ENCODE assay signal across 9 cellular contexts in the genomic region with DNA sequence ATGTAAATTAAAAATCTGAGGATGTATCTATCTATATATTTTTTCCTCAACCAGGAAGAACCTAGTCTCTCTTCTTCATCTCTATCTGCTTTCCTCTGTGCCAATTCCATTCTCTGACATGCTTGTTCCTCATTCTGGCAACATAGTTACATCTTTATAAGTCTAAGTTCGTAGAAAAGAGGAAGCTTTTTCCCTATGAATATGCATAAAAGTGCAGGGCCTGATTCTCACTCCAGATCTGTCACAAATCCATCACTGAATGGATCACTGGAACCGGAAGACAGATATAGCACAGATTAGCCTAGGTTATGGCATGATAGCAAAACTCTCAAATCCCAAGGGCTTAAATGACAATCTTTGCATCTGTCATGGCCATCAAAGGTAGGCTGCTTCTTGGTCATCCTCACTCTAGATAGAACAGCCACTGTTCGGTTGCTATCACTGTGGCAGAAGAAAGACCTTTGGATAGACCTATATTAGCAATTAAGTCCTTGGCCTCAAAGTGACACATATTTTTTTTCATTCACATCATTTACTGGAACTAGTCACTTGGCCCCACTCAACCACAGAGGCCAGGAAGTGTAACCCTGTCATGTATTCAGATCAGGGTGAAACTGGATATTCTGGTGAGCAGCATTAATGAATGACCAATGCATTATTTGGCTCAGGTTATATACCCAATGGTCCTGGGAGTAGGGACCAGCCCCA. TPM values are rescaled to one million over a fixed set of nuclear protein-coding genes. Genes with fewer than 3 reads are reported as not detected.
A peak's percentile ranks its signal among the peaks of the same experiment; 100 is the strongest.
DNase-seq lines count a peak whose midpoint lies in the region; ATAC-seq lines count a peak whose summit lies in the region.
"Had no signal": no experiment of that assay in that cellular context is flagged by ENCODE, and none has a peak within 500 bp of the region (broad histone marks: within the 10 kb centered on the region; RNA-seq: fewer than 3 reads in every experiment).

No MANE protein-coding gene starts in this region.

- H3K27me3 Mint-ChIP-seq in activated T-cell treated with anti-CD3 and anti-CD28 coated beads, Interleukin-2, amount 50 U/mL, for 72 hours (ENCODE audit: low read depth), result peaks cover 11% of the 10 kb centered on the region
- no peaks in the 10 kb centered on the region for H3K27me3 Mint-ChIP-seq in stimulated activated naive B cell treated with anti-CD40 and anti-IgM and Interleukin-4, amounts not matched to agents 10 μg/mL and 1 μg/mL and 100 μg/mL, for 72 hours

- H3K27ac Mint-ChIP-seq in activated T-cell treated with anti-CD3 and anti-CD28 coated beads, Interleukin-2, amount 50 U/mL, for 72 hours, result peak overlapping the region; percentile 90
- peak overlapping the region; percentile 61 for H3K27ac Mint-ChIP-seq in stimulated activated naive B cell treated with anti-CD40 and anti-IgM and Interleukin-4, amounts not matched to agents 10 μg/mL and 1 μg/mL and 100 μg/mL, for 72 hours

- H3K4me1 Mint-ChIP-seq in activated T-cell treated with anti-CD3 and anti-CD28 coated beads, Interleukin-2, amount 50 U/mL, for 72 hours (ENCODE audit: low read depth), result peaks cover 25% of the 10 kb centered on the region
- peaks cover 24 to 39% of the 10 kb centered on the region in 2 donors for H3K4me1 Mint-ChIP-seq in stimulated activated naive B cell treated with anti-CD40 and anti-IgM and Interleukin-4, amounts not matched to agents 10 μg/mL and 1 μg/mL and 100 μg/mL, for 72 hours

- no peak for DNase-seq in activated T-cell treated with anti-CD3 and anti-CD28 coated beads, Interleukin-2, amount 50 U/mL, for 72 hours
- no peak for DNase-seq in activated T-cell treated with anti-CD3 and anti-CD28 coated beads for 4 hours
- peak; percentile 92 for DNase-seq in NOMO-1 treated with DMSO at 0.1 percent for 48 hours (lab: John Stamatoyannopoulos, UW; ENCODE audit: unreplicated experiment)
- DNase-seq in stimulated activated naive B cell treated with anti-CD40 and anti-IgM and Interleukin-4, amounts not matched to agents 10 μg/mL and 1 μg/mL and 100 μg/mL, for 72 hours, result no peak
- DNase-seq in left colon, result no peak
- no peak for DNase-seq in NCI-H1048 (lab: John Stamatoyannopoulos, UW)
- no peak for DNase-seq in NCI-H2029 (lab: John Stamatoyannopoulos, UW)

- H3K9me3 Mint-ChIP-seq in activated T-cell treated with anti-CD3 and anti-CD28 coated beads, Interleukin-2, amount 50 U/mL, for 72 hours, result peaks cover 6 to 9% of the 10 kb centered on the region in 2 donors
- peaks cover 1 to 4% of the 10 kb centered on the region in 2 donors for H3K9me3 Mint-ChIP-seq in stimulated activated naive B cell treated with anti-CD40 and anti-IgM and Interleukin-4, amounts not matched to agents 10 μg/mL and 1 μg/mL and 100 μg/mL, for 72 hours

- peak overlapping the region in 1 of 2 donors; percentile 54 for H3K4me3 Mint-ChIP-seq in activated T-cell treated with anti-CD3 and anti-CD28 coated beads, Interleukin-2, amount 50 U/mL, for 72 hours
- H3K4me3 Mint-ChIP-seq in stimulated activated naive B cell treated with anti-CD40 and anti-IgM and Interleukin-4, amounts not matched to agents 10 μg/mL and 1 μg/mL and 100 μg/mL, for 72 hours, result no peak overlapping the region

- intact Hi-C loops in left colon (cut with DNase I, micrococcal nuclease), result no loop called here

- peak; percentile 72 to 81 for ATAC-seq in activated T-cell treated with anti-CD3 and anti-CD28 coated beads, Interleukin-2, amount 50 U/mL, for 72 hours (replicated peaks in 1 of 2)
- ATAC-seq in HG02884 (IDR thresholded peaks at IDR 0.05; ENCODE audit: unreplicated experiment) (peak; percentile 50), left colon (no peak)
- peak; percentile 70 to 76 for ATAC-seq in stimulated activated naive B cell treated with anti-CD40 and anti-IgM and Interleukin-4, amounts not matched to agents 10 μg/mL and 1 μg/mL and 100 μg/mL, for 72 hours (replicated peaks)
- ATAC-seq: K562 had no signal

- peaks cover 6 to 8% of the 10 kb centered on the region in 2 donors for H3K36me3 Mint-ChIP-seq in activated T-cell treated with anti-CD3 and anti-CD28 coated beads, Interleukin-2, amount 50 U/mL, for 72 hours (ENCODE audit: insufficient read depth in 2 of 2)
- no peaks in the 10 kb centered on the region for H3K36me3 Mint-ChIP-seq in stimulated activated naive B cell treated with anti-CD40 and anti-IgM and Interleukin-4, amounts not matched to agents 10 μg/mL and 1 μg/mL and 100 μg/mL, for 72 hours

RNA-seq across cellular contexts. Expression of a gene that starts 22.2 kb away (rescaled TPM):
- total RNA-seq in activated T-cell treated with anti-CD3 and anti-CD28 coated beads, Interleukin-2, amount 50 U/mL, for 72 hours, result 10 to 100 TPM in 1 of 2 donors, 1 to 10 TPM in 1; 7.9 to 13.5 TPM
- under 1 TPM; 0.11 to 0.18 TPM for total RNA-seq in left colon
- total RNA-seq: K562 had no signal

RNA-seq across cellular contexts. Expression of a gene that starts 59.3 kb away (rescaled TPM):
- total RNA-seq in activated T-cell treated with anti-CD3 and anti-CD28 coated beads, Interleukin-2, amount 50 U/mL, for 72 hours, result 10 to 100 TPM; 70.8 to 96.5 TPM
- total RNA-seq in left colon, result 10 to 100 TPM; 19.5 to 22.3 TPM

Comparison
In these comparisons a context has a peak if more than half of its experiments do, and no peak if none do; other contexts are left out.
1. RNA of a gene that starts 22.2 kb away (total RNA-seq): 7.9 to 13.5 TPM in activated T-cell treated with anti-CD3 and anti-CD28 coated beads, Interleukin-2, amount 50 U/mL, for 72 hours; 0.11 to 0.18 TPM in left colon; every median in the first group is over 4 times any median in the second.